In the genomic region with DNA sequence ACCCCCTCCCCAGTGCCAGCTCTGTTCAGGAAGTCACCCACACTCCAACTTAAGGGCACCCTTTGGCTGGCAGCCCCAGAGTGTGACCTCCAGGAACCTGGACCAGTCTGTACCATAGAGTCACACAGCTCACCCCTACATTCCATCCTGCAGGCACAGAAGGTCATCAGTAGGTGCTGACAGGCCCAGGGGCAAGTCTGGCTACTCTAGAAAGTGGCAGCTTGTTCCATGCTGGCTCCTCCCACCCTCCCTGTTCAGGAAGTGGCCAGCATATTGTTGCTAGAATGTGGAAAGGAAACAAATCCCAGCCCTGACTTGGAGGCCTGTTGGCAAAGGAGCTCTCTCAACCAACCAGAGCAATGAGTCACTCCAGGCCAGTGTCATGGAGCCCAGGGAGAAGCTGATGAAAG, we compare ENCODE assay signal across 11 cellular contexts. TPM values are rescaled to one million over a fixed set of nuclear protein-coding genes. Genes with fewer than 3 reads are reported as not detected.
DNase-seq lines count a peak whose midpoint lies in the region; ATAC-seq, FAIRE-seq and TF ChIP-seq lines count a peak whose summit lies in the region.
"Had no signal": no experiment of that assay in that cellular context is flagged by ENCODE, and none has a peak within 500 bp of the region (broad histone marks: within the 10 kb centered on the region; RNA-seq: fewer than 3 reads in every experiment).

No MANE protein-coding gene starts in this region.

- no peak for TF ChIP-seq RAD21 in HCT116 (IDR thresholded peaks at IDR 0.05; ENCODE audit: low read depth)

- BruUV-seq in HCT116 (replicated peaks; lab: Mats Ljungman, UMichigan) = no TSS peak

- H3K27me3 ChIP-seq in HCT116 (ENCODE audit: insufficient read depth, low read length) (no peaks in the 10 kb centered on the region), small intestine (ENCODE audit: control insufficient read depth in 2 of 2, insufficient read depth in 2 of 2, low read length in 2 of 2) (peaks cover 0 to 1% of the 10 kb centered on the region in 2 donors)

- intact Hi-C loops in HCT116 (cut with micrococcal nuclease) = no loop called here

- H3K9me3 Mint-ChIP-seq in stimulated activated naive B cell treated with anti-CD40 and anti-IgM and Interleukin-4, amounts not matched to agents 10 μg/mL and 1 μg/mL and 100 μg/mL, for 72 hours = no peaks in the 10 kb centered on the region
- H3K9me3 Mint-ChIP-seq: activated CD4-positive, alpha-beta memory T cell treated with anti-CD3 and anti-CD28 coated beads for 36 hours had no signal

- TF ChIP-seq POLR2A in HCT116 (IDR thresholded peaks at IDR 0.05; ENCODE audit: borderline replicate concordance, extremely low read depth, insufficient read depth, insufficient read length) = no peak

- H3K36me3 Mint-ChIP-seq in stimulated activated naive B cell treated with anti-CD40 and anti-IgM and Interleukin-4, amounts not matched to agents 10 μg/mL and 1 μg/mL and 100 μg/mL, for 72 hours = peaks cover 1 to 4% of the 10 kb centered on the region in 2 donors
- H3K36me3 Mint-ChIP-seq: activated CD4-positive, alpha-beta memory T cell treated with anti-CD3 and anti-CD28 coated beads for 36 hours had no signal

- no peak for FAIRE-seq in small intestine (lab: Jason Lieb, UNC)
- FAIRE-seq: islet of Langerhans had no signal

- DNase-seq in HCT116 (ENCODE audit: low read depth, low spot score) (no peak), RWPE1 (ENCODE audit: low spot score) (peak; percentile 39), fibroblast of gingiva (ENCODE audit: low read depth) (peak; percentile 68), small intestine (peak; percentile 35), activated gamma-delta T cell treated with Interleukin-2 at 50 U/mL for 16 hours (no peak)
- DNase-seq in stimulated activated naive B cell treated with anti-CD40 and anti-IgM and Interleukin-4, amounts not matched to agents 10 μg/mL and 1 μg/mL and 100 μg/mL, for 72 hours = no peak
- DNase-seq: activated CD4-positive, alpha-beta memory T cell treated with anti-CD3 and anti-CD28 coated beads for 36 hours; retina had no signal

- H3K27ac Mint-ChIP-seq in stimulated activated naive B cell treated with anti-CD40 and anti-IgM and Interleukin-4, amounts not matched to agents 10 μg/mL and 1 μg/mL and 100 μg/mL, for 72 hours = no peak overlapping the region
- H3K27ac Mint-ChIP-seq: activated CD4-positive, alpha-beta memory T cell treated with anti-CD3 and anti-CD28 coated beads for 36 hours had no signal

- RAD21 ChIA-PET in HCT116 (lab: Charles Lee; ENCODE audit: low non-redundant PET in 1 of 2, low total read pairs in 2 of 2, uncharacterized antibody in 2 of 2, unreplicated experiment in 2 of 2) = no interaction called here

- H2AFZ ChIP-seq in HCT116 (ENCODE audit: low read depth, low read length, poor library complexity, severe bottlenecking) = peak overlapping the region; percentile 78

- H4K20me1 ChIP-seq in HCT116 (ENCODE audit: insufficient read depth) = no peaks in the 10 kb centered on the region

- peaks cover 6 to 17% of the 10 kb centered on the region in 2 donors for H3K4me1 Mint-ChIP-seq in stimulated activated naive B cell treated with anti-CD40 and anti-IgM and Interleukin-4, amounts not matched to agents 10 μg/mL and 1 μg/mL and 100 μg/mL, for 72 hours

- peaks cover 17% of the 10 kb centered on the region for H3K79me2 ChIP-seq in HCT116 (ENCODE audit: insufficient read depth, low read length)

- no peak overlapping the region for H3K9ac ChIP-seq in HCT116 (ENCODE audit: low read length)

- TF ChIP-seq CTCF in HCT116 (IDR thresholded peaks at IDR 0.05 in 2 of 3, conservative IDR thresholded peaks at IDR 0.05 in 1 of 3; ENCODE audit: borderline replicate concordance in 1 of 3, insufficient read depth in 1 of 3, low read depth in 2 of 3, low read length in 2 of 3) (no peak), RWPE1 (conservative IDR thresholded peaks at IDR 0.05; ENCODE audit: low read depth) (no peak)

- no peaks in the 10 kb centered on the region for H3K9me3 ChIP-seq in HCT116 (ENCODE audit: control insufficient read depth in 1 of 2, insufficient read depth in 1 of 2, low read depth in 1 of 2, low read length in 2 of 2)
- no peaks in the 10 kb centered on the region for H3K9me3 ChIP-seq in small intestine (ENCODE audit: control insufficient read depth, low read depth)

- H3K4me1 ChIP-seq in HCT116 (ENCODE audit: control insufficient read depth in 1 of 2, insufficient read depth in 2 of 2, low read length in 2 of 2) (peaks cover 10 to 20% of the 10 kb centered on the region in 2 experiments; a peak in 3 of 4 replicates), small intestine (ENCODE audit: control insufficient read depth in 2 of 2, insufficient read depth in 1 of 2, low read depth in 1 of 2, low read length in 1 of 2) (peaks cover 0 to 3% of the 10 kb centered on the region in 2 donors)

- H3K4me3 Mint-ChIP-seq in stimulated activated naive B cell treated with anti-CD40 and anti-IgM and Interleukin-4, amounts not matched to agents 10 μg/mL and 1 μg/mL and 100 μg/mL, for 72 hours = no peak overlapping the region
- H3K4me3 Mint-ChIP-seq: activated CD4-positive, alpha-beta memory T cell treated with anti-CD3 and anti-CD28 coated beads for 36 hours had no signal

- POLR2A ChIA-PET in HCT116 (lab: Charles Lee) (interaction anchor here (0.6 to 1.3 kb wide), 2 partner anchors 10 to 783 kb away, joined by 3 read pairs; no protein-coding TSS in a partner anchor), RWPE1 (lab: Yijun Ruan, JAX; ENCODE audit: low non-redundant PET) (no interaction called here)

- no peak overlapping the region for H3K4me2 ChIP-seq in HCT116 (ENCODE audit: low read length)

- H3K9me2 ChIP-seq in HCT116 (ENCODE audit: insufficient read depth) = no peaks in the 10 kb centered on the region

- ATAC-seq in HCT116 = no peak
- no peak for ATAC-seq in stimulated activated naive B cell treated with anti-CD40 and anti-IgM and Interleukin-4, amounts not matched to agents 10 μg/mL and 1 μg/mL and 100 μg/mL, for 72 hours (replicated peaks)
- no peak for ATAC-seq in HG03378 (IDR thresholded peaks at IDR 0.05; ENCODE audit: unreplicated experiment)

- H3K36me3 ChIP-seq in HCT116 (ENCODE audit: control insufficient read depth in 1 of 2, insufficient read depth in 2 of 2, low read length in 2 of 2) (no peaks in the 10 kb centered on the region), small intestine (ENCODE audit: control insufficient read depth in 2 of 2, insufficient read depth in 2 of 2, low read length in 2 of 2) (no peaks in the 10 kb centered on the region)

- no peak overlapping the region for H3K4me3 ChIP-seq in HCT116 (replicated peaks in 1 of 2; ENCODE audit: low read depth in 1 of 2, low read length in 2 of 2)
- H3K4me3 ChIP-seq in small intestine (ENCODE audit: low read depth in 1 of 2, low read length in 2 of 2) = no peak overlapping the region

- no peak overlapping the region for H3K27ac ChIP-seq in HCT116 (ENCODE audit: low read depth, low read length)
- peak overlapping the region; percentile 48 for H3K27ac ChIP-seq in RWPE1
- no peak overlapping the region for H3K27ac ChIP-seq in small intestine (ENCODE audit: low read depth in 1 of 2, low read length in 1 of 2)

- peaks cover 0 to 5% of the 10 kb centered on the region in 2 donors for H3K27me3 Mint-ChIP-seq in stimulated activated naive B cell treated with anti-CD40 and anti-IgM and Interleukin-4, amounts not matched to agents 10 μg/mL and 1 μg/mL and 100 μg/mL, for 72 hours
- H3K27me3 Mint-ChIP-seq: activated CD4-positive, alpha-beta memory T cell treated with anti-CD3 and anti-CD28 coated beads for 36 hours had no signal

- CTCF ChIA-PET in HCT116 (lab: Charles Lee) (interaction anchor here (1.2 to 1.8 kb wide), 2 partner anchors 10 to 569 kb away, joined by 3 to 7 read pairs; no protein-coding TSS in a partner anchor), RWPE1 (lab: Yijun Ruan, JAX) (no interaction called here)

TF ChIP-seq in HCT116, 20 proteins besides CTCF, POLR2A, EP300 and RAD21 (continues in another document):
- no peak for TF ChIP-seq EGR1 (IDR thresholded peaks at IDR 0.05; ENCODE audit: low read depth)
- TF ChIP-seq, protein P1, sequence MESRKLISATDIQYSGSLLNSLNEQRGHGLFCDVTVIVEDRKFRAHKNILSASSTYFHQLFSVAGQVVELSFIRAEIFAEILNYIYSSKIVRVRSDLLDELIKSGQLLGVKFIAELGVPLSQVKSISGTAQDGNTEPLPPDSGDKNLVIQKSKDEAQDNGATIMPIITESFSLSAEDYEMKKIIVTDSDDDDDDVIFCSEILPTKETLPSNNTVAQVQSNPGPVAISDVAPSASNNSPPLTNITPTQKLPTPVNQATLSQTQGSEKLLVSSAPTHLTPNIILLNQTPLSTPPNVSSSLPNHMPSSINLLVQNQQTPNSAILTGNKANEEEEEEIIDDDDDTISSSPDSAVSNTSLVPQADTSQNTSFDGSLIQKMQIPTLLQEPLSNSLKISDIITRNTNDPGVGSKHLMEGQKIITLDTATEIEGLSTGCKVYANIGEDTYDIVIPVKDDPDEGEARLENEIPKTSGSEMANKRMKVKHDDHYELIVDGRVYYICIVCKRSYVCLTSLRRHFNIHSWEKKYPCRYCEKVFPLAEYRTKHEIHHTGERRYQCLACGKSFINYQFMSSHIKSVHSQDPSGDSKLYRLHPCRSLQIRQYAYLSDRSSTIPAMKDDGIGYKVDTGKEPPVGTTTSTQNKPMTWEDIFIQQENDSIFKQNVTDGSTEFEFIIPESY (IDR thresholded peaks at IDR 0.05; ENCODE audit: extremely low read depth, insufficient replicate concordance, low read length) = no peak
- TF ChIP-seq JUND (IDR thresholded peaks at IDR 0.05) = no peak
- no peak for TF ChIP-seq ZFX (IDR thresholded peaks at IDR 0.05)
- TF ChIP-seq SIN3A (IDR thresholded peaks at IDR 0.05; ENCODE audit: low read depth) = no peak
- TF ChIP-seq, protein P2, sequence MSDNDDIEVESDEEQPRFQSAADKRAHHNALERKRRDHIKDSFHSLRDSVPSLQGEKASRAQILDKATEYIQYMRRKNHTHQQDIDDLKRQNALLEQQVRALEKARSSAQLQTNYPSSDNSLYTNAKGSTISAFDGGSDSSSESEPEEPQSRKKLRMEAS (IDR thresholded peaks at IDR 0.05) = no peak
- TF ChIP-seq SP1 (IDR thresholded peaks at IDR 0.05; ENCODE audit: low read depth) = no peak
- TF ChIP-seq TCF7L2 (IDR thresholded peaks at IDR 0.05; ENCODE audit: borderline replicate concordance, extremely low read depth, insufficient read depth, insufficient read length) = no peak

RNA-seq across cellular contexts. Expression of a gene that starts 3.2 kb away (rescaled TPM):
- total RNA-seq in HCT116 (2021; ENCODE audit: unreplicated experiment) = 68.0 TPM
- 32.6 and 39.9 TPM in 2 replicates for polyA plus RNA-seq in HCT116 (2012)
- polyA plus RNA-seq in small intestine = 100 to 1,000 TPM in 2 of 3 donors, 10 to 100 TPM in 1; 82.1 to 245 (median 236) TPM

RNA-seq across cellular contexts. Expression of a gene that starts 12.5 kb away (rescaled TPM):
- not detected for total RNA-seq in HCT116 (2021; ENCODE audit: unreplicated experiment)
- polyA plus RNA-seq in HCT116 (2012) = not detected in 2 replicates
- 10 to 100 TPM in 1 of 3 donors, under 1 TPM in 1, not detected in 1; 0.58 to 46.3 TPM for polyA plus RNA-seq in small intestine
- total RNA-seq: activated CD4-positive, alpha-beta memory T cell treated with anti-CD3 and anti-CD28 coated beads for 36 hours; cardiac septum had no signal

Comparison
In these comparisons a context has a peak if more than half of its experiments do, and no peak if none do; other contexts are left out.
1. DNase-seq: peak in RWPE1 (single experiment), fibroblast of gingiva (single experiment) and small intestine (single experiment); none in HCT116 (single experiment), stimulated activated naive B cell treated with anti-CD40 and anti-IgM and Interleukin-4, amounts not matched to agents 10 μg/mL and 1 μg/mL and 100 μg/mL, for 72 hours (single experiment) and activated gamma-delta T cell treated with Interleukin-2 at 50 U/mL for 16 hours (single experiment).